In the genomic region with DNA sequence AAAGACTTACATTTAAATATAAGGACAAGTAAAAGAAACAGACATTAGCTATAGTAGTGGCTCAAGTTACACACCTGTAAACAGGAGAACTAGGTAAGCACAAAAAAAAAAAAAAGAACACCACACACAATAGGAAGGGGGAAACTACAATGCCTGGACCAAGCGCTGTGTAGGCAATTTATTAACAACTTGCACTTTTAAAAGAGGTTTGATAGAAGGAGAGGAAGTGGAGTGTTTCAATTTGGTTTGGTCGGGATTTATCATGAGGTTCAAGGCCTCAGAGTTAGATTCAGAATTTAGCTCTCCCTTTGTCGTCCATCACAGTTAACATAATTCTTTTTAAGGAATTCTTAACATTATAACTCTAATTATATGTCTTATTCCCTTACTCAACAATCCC, we compare ENCODE assay signal across 8 cellular contexts. TPM values are rescaled to one million over a fixed set of nuclear protein-coding genes. Genes with fewer than 3 reads are reported as not detected.
DNase-seq lines count a peak whose midpoint lies in the region; ATAC-seq and TF ChIP-seq lines count a peak whose summit lies in the region.

No MANE protein-coding gene starts in this region.

- TF ChIP-seq POLR2A in NB4 (IDR thresholded peaks at IDR 0.05; ENCODE audit: extremely low read depth, insufficient read length) (no peak), ovary (IDR thresholded peaks at IDR 0.05) (no peak), GM18505 (IDR thresholded peaks at IDR 0.05; ENCODE audit: borderline replicate concordance, extremely low read depth, insufficient read depth, insufficient read length) (no peak)

- no peak for TF ChIP-seq CTCF in GM06990 (IDR thresholded peaks at IDR 0.05; ENCODE audit: insufficient read depth, low read length, poor library complexity, severe bottlenecking)
- no peak for TF ChIP-seq CTCF in NB4 (IDR thresholded peaks at IDR 0.05; ENCODE audit: low read depth, low read length)
- no peak for TF ChIP-seq CTCF in ovary (IDR thresholded peaks at IDR 0.05)

- H3K4me1 ChIP-seq in ectodermal cell (ENCODE audit: control insufficient read depth, insufficient read depth, low read length) (no peaks in the 10 kb centered on the region), ovary (ENCODE audit: insufficient read depth) (peaks cover 3% of the 10 kb centered on the region)

- peak overlapping the region; percentile 95 for H3K27ac ChIP-seq in ectodermal cell (ENCODE audit: insufficient read depth, low read depth, low read length, poor library complexity, severe bottlenecking)
- peak overlapping the region in 1 of 2 donors; percentile 67 for H3K27ac ChIP-seq in ovary

- H3K36me3 ChIP-seq in GM06990 (ENCODE audit: control insufficient read depth, insufficient read depth, low read length) (no peaks in the 10 kb centered on the region), ectodermal cell (ENCODE audit: control insufficient read depth, insufficient read depth, low read length) (peaks cover 3% of the 10 kb centered on the region), ovary (no peaks in the 10 kb centered on the region)

- H3K27me3 ChIP-seq in GM06990 (replicated peaks; ENCODE audit: control insufficient read depth, insufficient read depth, low read length) (no peaks in the 10 kb centered on the region), ectodermal cell (ENCODE audit: control insufficient read depth, insufficient read depth, low read length, poor library complexity, severe bottlenecking) (no peaks in the 10 kb centered on the region), ovary (no peaks in the 10 kb centered on the region)

- ATAC-seq in HG02763 (IDR thresholded peaks at IDR 0.05; ENCODE audit: unreplicated experiment) (no peak), GM18505 (IDR thresholded peaks at IDR 0.05; ENCODE audit: unreplicated experiment) (no peak)

- H3K4me3 ChIP-seq in GM06990 (replicated peaks; ENCODE audit: low read depth, low read length) (peak overlapping the region; percentile 80), NB4 (ENCODE audit: low read depth, low read length) (peak overlapping the region; percentile 77), ectodermal cell (ENCODE audit: insufficient read depth, low read depth, low read length) (peak overlapping the region; percentile 64), ovary (peak overlapping the region; percentile 85)

- WGBS in ectodermal cell, 2 experiments = 44 to 66% methylated on average over 1 to 3 of the region's 3 CpGs
- WGBS in ovary, 3 donors = 25 to 36% (median 32%) methylated on average over 3 of the region's 3 CpGs

- DNase-seq in GM06990 (ENCODE audit: extremely low read depth, insufficient read length) (no peak), NB4 (ENCODE audit: low read depth) (no peak), ovary (no peak), NCI-H128 (lab: John Stamatoyannopoulos, UW; ENCODE audit: unreplicated experiment) (no peak), epidermal melanocyte (ENCODE audit: insufficient read length, low spot score) (no peak)

- TF ChIP-seq EP300 in ovary (IDR thresholded peaks at IDR 0.05) = no peak

- H3K9me3 ChIP-seq in ectodermal cell (ENCODE audit: control insufficient read depth, low read length) = no peaks in the 10 kb centered on the region
- no peaks in the 10 kb centered on the region for H3K9me3 ChIP-seq in ovary

- intact Hi-C loops in ovary (cut with DNase I) = no loop called here

RNA-seq across cellular contexts. Expression of a gene that starts 1.1 kb away (rescaled TPM):
- polyA plus RNA-seq in ectodermal cell (2013, experiment 1 of 4) = 54.8 TPM
- 75.4 TPM for polyA plus RNA-seq in ectodermal cell (2013, experiment 2 of 4)
- 33.9 TPM for polyA plus RNA-seq in ectodermal cell (2013, experiment 3 of 4)
- polyA plus RNA-seq in ectodermal cell (2013, experiment 4 of 4) = 42.3 TPM
- 1 to 10 TPM; 2.4 to 5.1 (median 4.7) TPM for total RNA-seq in ovary
- 1 to 10 TPM; 2.0 to 2.7 TPM for polyA plus RNA-seq in ovary

RNA-seq across cellular contexts. Expression of a gene that starts 24.7 kb away (rescaled TPM):
- polyA plus RNA-seq in ectodermal cell (2013, experiment 1 of 4) = 37.6 TPM
- 36.0 TPM for polyA plus RNA-seq in ectodermal cell (2013, experiment 2 of 4)
- 28.5 TPM for polyA plus RNA-seq in ectodermal cell (2013, experiment 3 of 4)
- 28.1 TPM for polyA plus RNA-seq in ectodermal cell (2013, experiment 4 of 4)
- 10 to 100 TPM in 5 of 7 donors, 1 to 10 TPM in 2; 8.4 to 20.0 (median 13.1) TPM for total RNA-seq in ovary
- polyA plus RNA-seq in ovary = 10 to 100 TPM in 1 of 2 donors, 1 to 10 TPM in 1; 7.2 to 15.1 TPM

RNA-seq across cellular contexts. Expression of a gene that starts 25.0 kb away (rescaled TPM):
- polyA plus RNA-seq in ectodermal cell (2013, experiment 1 of 4) = 45.8 TPM
- 39.9 TPM for polyA plus RNA-seq in ectodermal cell (2013, experiment 2 of 4)
- polyA plus RNA-seq in ectodermal cell (2013, experiment 3 of 4) = 28.7 TPM
- polyA plus RNA-seq in ectodermal cell (2013, experiment 4 of 4) = 34.4 TPM
- 10 to 100 TPM in 5 of 7 donors, 1 to 10 TPM in 2; 4.8 to 29.2 (median 14.8) TPM for total RNA-seq in ovary
- polyA plus RNA-seq in ovary = 1 to 10 TPM; 8.5 TPM

RNA-seq across cellular contexts. Expression of a gene that starts 45.3 kb away (rescaled TPM):
- polyA plus RNA-seq in ectodermal cell (2013, experiment 1 of 4) = 14.6 TPM
- polyA plus RNA-seq in ectodermal cell (2013, experiment 2 of 4) = 11.2 TPM
- 11.7 TPM for polyA plus RNA-seq in ectodermal cell (2013, experiment 3 of 4)
- polyA plus RNA-seq in ectodermal cell (2013, experiment 4 of 4) = 11.9 TPM
- 100 to 1,000 TPM in 1 of 7 donors, 10 to 100 TPM in 6; 22.7 to 217 (median 58.4) TPM for total RNA-seq in ovary
- 10 to 100 TPM; 23.9 to 52.8 TPM for polyA plus RNA-seq in ovary
